In genomic region chr1:9589719-9590157, GRCh38 we compare ENCODE assay signal across 8 cellular contexts. TPM values are rescaled to one million over a fixed set of nuclear protein-coding genes. Genes with fewer than 3 reads are reported as not detected.
DNase-seq lines count a peak whose midpoint lies in the region; ATAC-seq, FAIRE-seq and TF ChIP-seq lines count a peak whose summit lies in the region.

No MANE protein-coding gene starts in this region.

- H3K27me3 Mint-ChIP-seq in T-helper 17 cell, result no peaks in the 10 kb centered on the region

- peaks cover 26% of the 10 kb centered on the region for H3K4me1 Mint-ChIP-seq in T-helper 17 cell

- H3K4me1 ChIP-seq in gastrocnemius medialis, result peaks cover 57 to 58% of the 10 kb centered on the region in 2 donors

- H3K4me3 ChIP-seq in gastrocnemius medialis, result peak overlapping the region; percentile 53 to 86 (median 59)

- H3K9me3 ChIP-seq in T-helper 17 cell (ENCODE audit: control insufficient read depth, low read length, poor library complexity, severe bottlenecking) (no peaks in the 10 kb centered on the region), gastrocnemius medialis (no peaks in the 10 kb centered on the region)

- H3K27ac Mint-ChIP-seq in T-helper 17 cell, result peak overlapping the region; percentile 75

- H3K4me3 Mint-ChIP-seq in T-helper 17 cell, result peak overlapping the region; percentile 86

- intact Hi-C loops in gastrocnemius medialis (cut with DNase I; ENCODE audit: low total_unique reads), result loop anchor here (5.0 to 10.0 kb wide), 2 partner anchors 92 to 235 kb away; partner anchors contain the start of gene CLSTN1

- in situ Hi-C loops in gastrocnemius medialis (cut with MboI; ENCODE audit: low sequenced_read_pairs in 4 of 4), result no loop called here

- TF ChIP-seq CTCF in gastrocnemius medialis (IDR thresholded peaks at IDR 0.05 in 4 of 5, conservative IDR thresholded peaks at IDR 0.05 in 1 of 5), result no peak

- H3K27ac ChIP-seq in gastrocnemius medialis, result peak overlapping the region; percentile 77 to 84 (median 82)

- DNase-seq in NCI-H2171 treated with DMSO at 0.1 percent for 48 hours (lab: John Stamatoyannopoulos, UW) (peak; percentile 9), NCI-H2171 (lab: John Stamatoyannopoulos, UW) (no peak), T-helper 17 cell (no peak), frontal cortex (ENCODE audit: low spot score in 2 of 2) (peak; percentile 8 to 11), gastrocnemius medialis (no peak), GOT3 (lab: John Stamatoyannopoulos, UW) (no peak), NOMO-1 (lab: John Stamatoyannopoulos, UW; ENCODE audit: unreplicated experiment in 2 of 2) (no peak), NCI-H226 (no peak)

- no peak for FAIRE-seq in frontal cortex (lab: Jason Lieb, UNC)

- no peaks in the 10 kb centered on the region for H3K36me3 ChIP-seq in gastrocnemius medialis

- no peaks in the 10 kb centered on the region for H3K27me3 ChIP-seq in gastrocnemius medialis

- no peak for TF ChIP-seq POLR2A in gastrocnemius medialis (IDR thresholded peaks at IDR 0.05)

- no peaks in the 10 kb centered on the region for H3K36me3 Mint-ChIP-seq in T-helper 17 cell (ENCODE audit: low read depth)

- ATAC-seq in T-helper 17 cell, result no peak
- no peak for ATAC-seq in gastrocnemius medialis

RNA-seq across cellular contexts. Expression of gene TMEM201, which starts 1.0 kb away (rescaled TPM):
- total RNA-seq in T-helper 17 cell (10 to 100 TPM; 10.5 to 14.0 TPM), frontal cortex (3.7 TPM), gastrocnemius medialis (10 to 100 TPM; 21.5 to 67.6 (median 31.7) TPM)

RNA-seq across cellular contexts. Expression of gene SLC25A33, which starts 50.5 kb away (rescaled TPM):
- total RNA-seq in T-helper 17 cell (1 to 10 TPM; 3.7 to 4.9 TPM), frontal cortex (12.2 TPM), gastrocnemius medialis (10 to 100 TPM; 40.3 to 88.6 (median 49.1) TPM)

Comparison
In these comparisons a context has a peak if more than half of its experiments do, and no peak if none do; other contexts are left out.
1. DNase-seq: peak in NCI-H2171 treated with DMSO at 0.1 percent for 48 hours (single experiment) and frontal cortex (2 of 2); none in NCI-H2171 (single experiment), T-helper 17 cell (0 of 3), gastrocnemius medialis (0 of 2), GOT3 (single experiment), NOMO-1 (0 of 2) and NCI-H226 (single experiment).